In genomic region chr14:35535794-35536112, GRCh38 we compare ENCODE assay signal across 2 cellular contexts.
TF ChIP-seq lines count a peak whose summit lies in the region.

No MANE protein-coding gene starts in this region.

TF ChIP-seq in SK-N-SH, 30 proteins besides CTCF, POLR2A, EP300 and RAD21:
- no peak for TF ChIP-seq ZBTB33 (IDR thresholded peaks at IDR 0.05; ENCODE audit: borderline replicate concordance, low read depth)
- TF ChIP-seq NFIC (IDR thresholded peaks at IDR 0.05; ENCODE audit: borderline replicate concordance): no peak
- TF ChIP-seq GABPA (IDR thresholded peaks at IDR 0.05; ENCODE audit: low read depth): no peak
- TF ChIP-seq FOSL2 (IDR thresholded peaks at IDR 0.05; ENCODE audit: borderline replicate concordance, low read depth): no peak
- TF ChIP-seq TEAD4 (IDR thresholded peaks at IDR 0.05; ENCODE audit: borderline replicate concordance, insufficient read depth): no peak
- no peak for TF ChIP-seq YY1 (IDR thresholded peaks at IDR 0.05; ENCODE audit: low read depth)
- TF ChIP-seq RCOR1 (IDR thresholded peaks at IDR 0.05; ENCODE audit: low read length): no peak
- TF ChIP-seq MAX (IDR thresholded peaks at IDR 0.05; ENCODE audit: low read depth): no peak

TF ChIP-seq in SK-N-SH treated with all-trans-retinoic acid at 6 μM for 48 hours, 23 proteins besides CTCF, POLR2A, EP300 and RAD21 (continued from another document):
- TF ChIP-seq TSHZ2 (CRISPR knock-in tag; IDR thresholded peaks at IDR 0.05) (no peak), ZNF8 (CRISPR knock-in tag; IDR thresholded peaks at IDR 0.05) (no peak), TCF4 (CRISPR knock-in tag; IDR thresholded peaks at IDR 0.05; ENCODE audit: borderline replicate concordance) (no peak), PATZ1 (CRISPR knock-in tag; IDR thresholded peaks at IDR 0.05; ENCODE audit: borderline replicate concordance) (no peak), TOX (CRISPR knock-in tag; IDR thresholded peaks at IDR 0.05; ENCODE audit: borderline replicate concordance) (no peak), BACH2 (CRISPR knock-in tag; IDR thresholded peaks at IDR 0.05; ENCODE audit: borderline replicate concordance) (no peak), ZFP30 (CRISPR knock-in tag; IDR thresholded peaks at IDR 0.05) (no peak), ESRRG (CRISPR knock-in tag; IDR thresholded peaks at IDR 0.05) (no peak), SNAI2 (CRISPR knock-in tag; IDR thresholded peaks at IDR 0.05) (no peak), GLIS3 (CRISPR knock-in tag; IDR thresholded peaks at IDR 0.05) (no peak), ZFP3 (CRISPR knock-in tag; IDR thresholded peaks at IDR 0.05) (no peak), CSRNP3 (CRISPR knock-in tag; IDR thresholded peaks at IDR 0.05) (no peak), ISL1 (CRISPR knock-in tag; IDR thresholded peaks at IDR 0.05) (no peak)
